11 cellular contexts compared by ENCODE assay signal in genomic region chr12:124544983-124545382, GRCh38. TPM values are rescaled to one million over a fixed set of nuclear protein-coding genes. Genes with fewer than 3 reads are reported as not detected.
DNase-seq lines count a peak whose midpoint lies in the region; ATAC-seq and TF ChIP-seq lines count a peak whose summit lies in the region.
"Had no signal": no experiment of that assay in that cellular context is flagged by ENCODE, and none has a peak within 500 bp of the region (broad histone marks: within the 10 kb centered on the region; RNA-seq: fewer than 3 reads in every experiment).

No MANE protein-coding gene starts in this region.

- H3K27ac Mint-ChIP-seq in activated naive CD8-positive, alpha-beta T cell treated with anti-CD3 and anti-CD28 coated beads for 36 hours: peak overlapping the region; percentile 29
- no peak overlapping the region for H3K27ac Mint-ChIP-seq in activated naive CD8-positive, alpha-beta T cell treated with anti-CD3 and anti-CD28 coated beads, Interleukin-2, amount 50 U/mL, for 24 hours

- TF ChIP-seq POLR2A in suprapubic skin (IDR thresholded peaks at IDR 0.05) (no peak), thyroid gland (IDR thresholded peaks at IDR 0.05) (no peak)

- H3K4me3 ChIP-seq in NT2/D1 (ENCODE audit: insufficient read length, low read depth) (no peak overlapping the region), epithelial cell of proximal tubule (ENCODE audit: low read depth, low read length) (peak overlapping the region; percentile 26), suprapubic skin (no peak overlapping the region), thyroid gland (replicated peaks in 1 of 3) (no peak overlapping the region)
- H3K4me3 ChIP-seq: upper lobe of right lung had no signal

- intact Hi-C loops in thyroid gland (cut with DNase I): no loop called here

- WGBS in suprapubic skin: 70% methylated on average over 3 of the region's 8 CpGs
- 71 to 81% methylated on average over 2 to 8 of the region's 8 CpGs for WGBS in thyroid gland, 2 donors

- H3K9me3 Mint-ChIP-seq in activated naive CD8-positive, alpha-beta T cell treated with anti-CD3 and anti-CD28 coated beads for 36 hours: no peaks in the 10 kb centered on the region
- H3K9me3 Mint-ChIP-seq in activated naive CD8-positive, alpha-beta T cell treated with anti-CD3 and anti-CD28 coated beads, Interleukin-2, amount 50 U/mL, for 24 hours: no peaks in the 10 kb centered on the region
- H3K9me3 Mint-ChIP-seq: activated naive CD4-positive, alpha-beta T cell treated with anti-CD3 and anti-CD28 coated beads, Interleukin-2, amount 50 U/mL, for 72 hours had no signal

- H3K27ac ChIP-seq in suprapubic skin: peak overlapping the region; percentile 4
- no peak overlapping the region for H3K27ac ChIP-seq in thyroid gland
- H3K27ac ChIP-seq: upper lobe of right lung had no signal

- H3K36me3 ChIP-seq in NT2/D1 (ENCODE audit: insufficient read depth, insufficient read length, low read length) (peaks cover 42% of the 10 kb centered on the region), suprapubic skin (no peaks in the 10 kb centered on the region), thyroid gland (no peaks in the 10 kb centered on the region)
- H3K36me3 ChIP-seq: upper lobe of right lung had no signal

- peaks cover 55% of the 10 kb centered on the region for H3K4me1 ChIP-seq in NT2/D1 (ENCODE audit: insufficient read depth, insufficient read length)
- peaks cover 76% of the 10 kb centered on the region for H3K4me1 ChIP-seq in suprapubic skin
- peaks cover 37 to 67% of the 10 kb centered on the region in 2 donors for H3K4me1 ChIP-seq in thyroid gland

- peak overlapping the region; percentile 17 for H3K9ac ChIP-seq in NT2/D1 (ENCODE audit: insufficient read length, low read depth)

- H3K9me3 ChIP-seq in NT2/D1 (ENCODE audit: insufficient read depth, low read length) (no peaks in the 10 kb centered on the region; the same call in 1 of the 2 replicates), suprapubic skin (no peaks in the 10 kb centered on the region), thyroid gland (no peaks in the 10 kb centered on the region)
- H3K9me3 ChIP-seq: upper lobe of right lung had no signal

- no peaks in the 10 kb centered on the region for H3K27me3 ChIP-seq in NT2/D1 (ENCODE audit: insufficient read depth, insufficient read length)
- H3K27me3 ChIP-seq in suprapubic skin: no peaks in the 10 kb centered on the region
- H3K27me3 ChIP-seq in thyroid gland: no peaks in the 10 kb centered on the region
- H3K27me3 ChIP-seq: upper lobe of right lung had no signal

- H3K36me3 Mint-ChIP-seq in activated naive CD8-positive, alpha-beta T cell treated with anti-CD3 and anti-CD28 coated beads for 36 hours: peaks cover 6% of the 10 kb centered on the region
- H3K36me3 Mint-ChIP-seq in activated naive CD8-positive, alpha-beta T cell treated with anti-CD3 and anti-CD28 coated beads, Interleukin-2, amount 50 U/mL, for 24 hours (ENCODE audit: low read depth): no peaks in the 10 kb centered on the region
- H3K36me3 Mint-ChIP-seq: activated naive CD4-positive, alpha-beta T cell treated with anti-CD3 and anti-CD28 coated beads, Interleukin-2, amount 50 U/mL, for 72 hours had no signal

- no peaks in the 10 kb centered on the region for H3K27me3 Mint-ChIP-seq in activated naive CD8-positive, alpha-beta T cell treated with anti-CD3 and anti-CD28 coated beads for 36 hours
- no peaks in the 10 kb centered on the region for H3K27me3 Mint-ChIP-seq in activated naive CD8-positive, alpha-beta T cell treated with anti-CD3 and anti-CD28 coated beads, Interleukin-2, amount 50 U/mL, for 24 hours

- peaks cover 42% of the 10 kb centered on the region for H3K4me1 Mint-ChIP-seq in activated naive CD8-positive, alpha-beta T cell treated with anti-CD3 and anti-CD28 coated beads for 36 hours
- peaks cover 64% of the 10 kb centered on the region for H3K4me1 Mint-ChIP-seq in activated naive CD8-positive, alpha-beta T cell treated with anti-CD3 and anti-CD28 coated beads, Interleukin-2, amount 50 U/mL, for 24 hours

- TF ChIP-seq EP300 in suprapubic skin (IDR thresholded peaks at IDR 0.05): no peak

- no peak for DNase-seq in activated naive CD8-positive, alpha-beta T cell treated with anti-CD3 and anti-CD28 coated beads for 36 hours
- no peak for DNase-seq in activated naive CD8-positive, alpha-beta T cell treated with anti-CD3 and anti-CD28 coated beads, Interleukin-2, amount 50 U/mL, for 24 hours
- DNase-seq in NT2/D1 (ENCODE audit: low read depth, low spot score) (no peak), epithelial cell of proximal tubule (ENCODE audit: low read depth) (no peak), suprapubic skin (ENCODE audit: low spot score in 2 of 2) (peak in 1 of 2 donors; percentile 68), thyroid gland (no peak), epidermal melanocyte (ENCODE audit: insufficient read length, low spot score) (no peak)
- DNase-seq: cortex of kidney had no signal

- no peak overlapping the region for H3K4me3 Mint-ChIP-seq in activated naive CD8-positive, alpha-beta T cell treated with anti-CD3 and anti-CD28 coated beads for 36 hours
- no peak overlapping the region for H3K4me3 Mint-ChIP-seq in activated naive CD8-positive, alpha-beta T cell treated with anti-CD3 and anti-CD28 coated beads, Interleukin-2, amount 50 U/mL, for 24 hours

- TF ChIP-seq CTCF in epithelial cell of proximal tubule (conservative IDR thresholded peaks at IDR 0.05; ENCODE audit: low read depth, low read length) (no peak), suprapubic skin (IDR thresholded peaks at IDR 0.05) (no peak), thyroid gland (IDR thresholded peaks at IDR 0.05) (no peak)

- ATAC-seq in activated naive CD8-positive, alpha-beta T cell treated with anti-CD3 and anti-CD28 coated beads, Interleukin-2, amount 50 U/mL, for 24 hours: no peak
- ATAC-seq in GM21381 (IDR thresholded peaks at IDR 0.05; ENCODE audit: unreplicated experiment): no peak

RNA-seq across cellular contexts. Expression of gene NCOR2, which starts 22.4 kb away (rescaled TPM):
- total RNA-seq in activated naive CD8-positive, alpha-beta T cell treated with anti-CD3 and anti-CD28 coated beads for 36 hours: 100 to 1,000 TPM; 106 to 112 TPM
- total RNA-seq in epithelial cell of proximal tubule (43.8 and 50.4 TPM in 2 replicates), suprapubic skin (100 to 1,000 TPM; 111 to 264 (median 187) TPM), thyroid gland (100 to 1,000 TPM in 2 of 4 donors, 10 to 100 TPM in 2; 45.3 to 178 (median 99.9) TPM)
